ENCODE assay signal across 8 cellular contexts in the genomic region with DNA sequence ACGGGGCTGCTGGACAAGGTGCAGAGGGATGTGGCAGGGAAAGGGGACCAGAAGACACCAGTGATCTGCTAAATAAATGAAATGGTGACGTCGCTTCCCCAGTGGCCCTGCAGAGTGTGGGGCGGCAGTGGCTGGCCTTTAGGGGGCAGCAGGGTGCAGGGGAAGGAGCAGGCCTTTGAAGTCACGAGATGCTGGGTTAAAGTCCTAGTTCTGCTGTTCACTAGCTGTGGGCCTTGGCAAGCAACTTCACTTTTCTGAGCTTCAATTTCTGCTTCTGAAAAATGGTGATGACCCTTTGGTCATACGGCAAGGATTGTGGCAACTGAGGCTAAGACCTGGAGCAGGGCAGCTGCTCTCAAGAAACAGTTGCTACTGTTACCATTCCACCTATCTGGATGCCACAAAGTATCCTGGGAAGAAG. TPM values are rescaled to one million over a fixed set of nuclear protein-coding genes. Genes with fewer than 3 reads are reported as not detected.
A peak's percentile ranks its signal among the peaks of the same experiment; 100 is the strongest.
DNase-seq lines count a peak whose midpoint lies in the region; TF ChIP-seq lines count a peak whose summit lies in the region.

No MANE protein-coding gene starts in this region.

- H4K20me1 ChIP-seq in PC-9 (ENCODE audit: insufficient read depth): no peaks in the 10 kb centered on the region

- no peak overlapping the region for H3K4me2 ChIP-seq in PC-9

- CTCF ChIA-PET in PC-9 (lab: Charles Lee): interaction anchor here (0.7 to 1.7 kb wide), 4 partner anchors 35 to 65 kb away, joined by 3 to 4 read pairs (median 4); partner anchors contain the start of gene FUCA1

- DNase-seq in NCI-H510A treated with DMSO at 0.1 percent for 48 hours (lab: John Stamatoyannopoulos, UW): peak; percentile 52
- no peak for DNase-seq in NCI-H510A (lab: John Stamatoyannopoulos, UW)
- DNase-seq in PC-9: peak in 1 of 2 experiments; percentile 66
- peak; percentile 81 for DNase-seq in activated T-cell treated with anti-CD3 and anti-CD28 coated beads, Interleukin-2, amount 50 U/mL, for 1 hour
- DNase-seq in esophagus squamous epithelium (lab: John Stamatoyannopoulos, UW): peak; percentile 26
- DNase-seq in tibial nerve (ENCODE audit: low spot score in 2 of 2): peak in 1 of 2 donors; percentile 60

- no peaks in the 10 kb centered on the region for H3K36me3 ChIP-seq in PC-9 (ENCODE audit: low read depth)
- peaks cover 0 to 49% (median 0%) of the 10 kb centered on the region in 3 donors for H3K36me3 ChIP-seq in esophagus squamous epithelium
- H3K36me3 ChIP-seq in neutrophil: peaks cover 24% of the 10 kb centered on the region
- H3K36me3 ChIP-seq in tibial nerve: peaks cover 0 to 62% (median 8%) of the 10 kb centered on the region in 3 donors

- H3K4me3 ChIP-seq in PC-9 (no peak overlapping the region), esophagus squamous epithelium (no peak overlapping the region), neutrophil (ENCODE audit: low read depth in 1 of 2, low read length in 1 of 2) (no peak overlapping the region), tibial nerve (no peak overlapping the region)

- WGBS in esophagus squamous epithelium, 2 donors: 27 to 37% methylated on average over 6 of the region's 6 CpGs
- WGBS in tibial nerve, 2 donors: 24 to 31% methylated on average over 6 of the region's 6 CpGs

- H3K9me2 ChIP-seq in PC-9 (ENCODE audit: insufficient read depth): no peaks in the 10 kb centered on the region

- TF ChIP-seq EP300 in Ishikawa (IDR thresholded peaks at IDR 0.05; ENCODE audit: borderline replicate concordance) (no peak), tibial nerve (IDR thresholded peaks at IDR 0.05) (no peak)

- TF ChIP-seq CTCF in PC-9 (conservative IDR thresholded peaks at IDR 0.05) (peak; percentile 68), esophagus squamous epithelium (IDR thresholded peaks at IDR 0.05) (peak; percentile 56 to 86 (median 76)), neutrophil (IDR thresholded peaks at IDR 0.05) (peak; percentile 74), tibial nerve (IDR thresholded peaks at IDR 0.05) (peak; percentile 46 to 71 (median 58))

- H3F3A ChIP-seq in PC-9 (ENCODE audit: insufficient read depth, low read depth): no peaks in the 10 kb centered on the region; the same call in 1 of the 2 replicates

- no TSS peak for BruUV-seq in PC-9 (replicated peaks; lab: Mats Ljungman, UMichigan)

- TF ChIP-seq POLR2A in esophagus squamous epithelium (IDR thresholded peaks at IDR 0.05): no peak
- no peak for TF ChIP-seq POLR2A in tibial nerve (IDR thresholded peaks at IDR 0.05)

- H3K79me2 ChIP-seq in PC-9 (ENCODE audit: low read depth): no peaks in the 10 kb centered on the region

- no peak overlapping the region for H2AFZ ChIP-seq in PC-9

- H3K27me3 ChIP-seq in PC-9 (ENCODE audit: insufficient read depth, low read depth) (no peaks in the 10 kb centered on the region), esophagus squamous epithelium (no peaks in the 10 kb centered on the region), neutrophil (no peaks in the 10 kb centered on the region), tibial nerve (no peaks in the 10 kb centered on the region)

- H3K27ac ChIP-seq in PC-9: no peak overlapping the region
- H3K27ac ChIP-seq in esophagus squamous epithelium: peak overlapping the region in 2 of 4 donors; percentile 3 to 42
- H3K27ac ChIP-seq in neutrophil: peak overlapping the region; percentile 68
- peak overlapping the region in 2 of 4 donors; percentile 42 to 53 for H3K27ac ChIP-seq in tibial nerve

- H3K9me3 ChIP-seq in PC-9 (ENCODE audit: insufficient read depth, low read depth) (no peaks in the 10 kb centered on the region), esophagus squamous epithelium (no peaks in the 10 kb centered on the region), neutrophil (no peaks in the 10 kb centered on the region), tibial nerve (no peaks in the 10 kb centered on the region)

- peak; percentile 86 for TF ChIP-seq RAD21 in Ishikawa (IDR thresholded peaks at IDR 0.05; ENCODE audit: low read depth)

- H3K4me1 ChIP-seq in PC-9 (replicated peaks; ENCODE audit: insufficient read depth): no peaks in the 10 kb centered on the region
- peaks cover 0 to 18% (median 0%) of the 10 kb centered on the region in 3 donors for H3K4me1 ChIP-seq in esophagus squamous epithelium
- H3K4me1 ChIP-seq in neutrophil (ENCODE audit: control insufficient read depth in 1 of 2, insufficient read depth in 1 of 2, low read depth in 1 of 2, low read length in 1 of 2): peaks cover 38 to 43% of the 10 kb centered on the region in 2 experiments
- H3K4me1 ChIP-seq in tibial nerve: peaks cover 0 to 9% (median 0%) of the 10 kb centered on the region in 4 donors

- intact Hi-C loops in PC-9 (cut with micrococcal nuclease; ENCODE audit: unreplicated experiment) (loop anchor here (1.0 kb wide), 2 partner anchors 59 to 108 kb away; partner anchors contain the start of gene FUCA1), esophagus squamous epithelium (cut with DNase I) (loop anchor here (10.0 kb wide), 1 partner anchor 55 kb away; the partner anchor contains the start of gene FUCA1)

- POLR2A ChIA-PET in PC-9 (lab: Charles Lee; ENCODE audit: unreplicated experiment): no interaction called here

TF ChIP-seq in Ishikawa, 13 proteins besides CTCF, POLR2A, EP300 and RAD21:
- TF ChIP-seq ZBTB7A (IDR thresholded peaks at IDR 0.05; ENCODE audit: low read depth) (no peak), TCF12 (IDR thresholded peaks at IDR 0.05; ENCODE audit: low read depth) (no peak)

RNA-seq across cellular contexts. Expression of gene GALE, which starts 9.2 kb away (rescaled TPM):
- total RNA-seq in PC-9 (2021) (40.5 and 45.8 TPM in 2 replicates), esophagus squamous epithelium (10 to 100 TPM; 55.1 to 81.0 (median 60.4) TPM), tibial nerve (10 to 100 TPM; 12.6 to 21.6 (median 15.8) TPM)

RNA-seq across cellular contexts. Expression of gene HMGCL, which starts 15.5 kb away (rescaled TPM):
- total RNA-seq in PC-9 (2021): 43.2 and 53.4 TPM in 2 replicates
- total RNA-seq in esophagus squamous epithelium: 10 to 100 TPM; 14.3 to 38.9 (median 26.6) TPM
- 10 to 100 TPM; 38.7 to 53.3 (median 44.3) TPM for total RNA-seq in tibial nerve

RNA-seq across cellular contexts. Expression of gene LYPLA2, which starts 18.8 kb away (rescaled TPM):
- total RNA-seq in PC-9 (2021): 90.1 and 94.9 TPM in 2 replicates
- total RNA-seq in esophagus squamous epithelium: 10 to 100 TPM; 51.9 to 75.5 (median 64.4) TPM
- 10 to 100 TPM; 23.6 to 36.3 (median 31.6) TPM for total RNA-seq in tibial nerve

RNA-seq across cellular contexts. Expression of gene PITHD1, which starts 31.5 kb away (rescaled TPM):
- total RNA-seq in PC-9 (2021) (38.5 and 39.7 TPM in 2 replicates), esophagus squamous epithelium (10 to 100 TPM; 57.4 to 86.3 (median 78.0) TPM), tibial nerve (100 to 1,000 TPM in 1 of 4 donors, 10 to 100 TPM in 3; 64.2 to 105 (median 68.0) TPM)

RNA-seq across cellular contexts. Expression of gene FUCA1, which starts 58.3 kb away (rescaled TPM):
- total RNA-seq in PC-9 (2021) (29.0 and 30.9 TPM in 2 replicates), esophagus squamous epithelium (10 to 100 TPM; 10.1 to 32.2 (median 17.5) TPM), tibial nerve (10 to 100 TPM; 19.4 to 26.9 (median 22.0) TPM)
